1 cellular context compared by ENCODE assay signal in the genomic region with DNA sequence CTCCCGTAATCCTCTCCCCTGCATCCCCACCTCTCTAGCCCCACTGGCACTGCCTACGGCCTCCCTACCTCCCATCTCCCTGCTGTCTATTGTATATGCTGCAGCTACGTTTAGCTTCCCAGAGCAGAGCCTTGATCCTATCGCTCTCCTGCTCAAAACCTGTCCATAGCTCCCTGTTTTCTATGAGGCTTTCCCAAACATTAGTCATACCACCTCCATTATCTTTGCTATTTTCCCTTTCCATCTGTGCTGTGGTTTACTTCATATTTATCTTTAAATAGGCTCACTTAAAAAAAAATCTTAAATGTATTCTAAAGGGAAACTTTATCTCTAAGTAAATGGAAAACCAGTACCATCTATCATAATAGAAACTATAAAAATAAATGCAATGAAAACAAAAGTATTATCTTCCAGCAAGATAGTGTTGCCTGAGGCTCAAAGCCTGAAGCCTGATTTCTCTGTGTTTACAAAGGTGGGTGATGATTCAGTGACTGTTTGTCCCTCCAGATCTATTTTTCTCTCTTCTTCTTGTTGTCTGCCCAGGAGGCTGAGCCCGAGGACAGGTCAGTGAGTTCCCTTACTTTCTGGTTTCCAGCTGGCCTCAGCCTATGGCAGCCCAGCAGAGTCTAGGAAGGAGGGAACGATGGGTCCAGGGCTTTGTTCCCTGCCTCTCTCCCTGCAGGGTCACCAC.
TF ChIP-seq lines count a peak whose summit lies in the region.

No MANE protein-coding gene starts in this region.

TF ChIP-seq in SK-N-SH treated with all-trans-retinoic acid at 6 μM for 48 hours, 23 proteins besides CTCF, POLR2A, EP300 and RAD21 (continued from another document):
- no peak for TF ChIP-seq POU6F1 (CRISPR knock-in tag; IDR thresholded peaks at IDR 0.05; ENCODE audit: borderline replicate concordance, low read depth)
